1 cellular context compared by ENCODE assay signal in the genomic region with DNA sequence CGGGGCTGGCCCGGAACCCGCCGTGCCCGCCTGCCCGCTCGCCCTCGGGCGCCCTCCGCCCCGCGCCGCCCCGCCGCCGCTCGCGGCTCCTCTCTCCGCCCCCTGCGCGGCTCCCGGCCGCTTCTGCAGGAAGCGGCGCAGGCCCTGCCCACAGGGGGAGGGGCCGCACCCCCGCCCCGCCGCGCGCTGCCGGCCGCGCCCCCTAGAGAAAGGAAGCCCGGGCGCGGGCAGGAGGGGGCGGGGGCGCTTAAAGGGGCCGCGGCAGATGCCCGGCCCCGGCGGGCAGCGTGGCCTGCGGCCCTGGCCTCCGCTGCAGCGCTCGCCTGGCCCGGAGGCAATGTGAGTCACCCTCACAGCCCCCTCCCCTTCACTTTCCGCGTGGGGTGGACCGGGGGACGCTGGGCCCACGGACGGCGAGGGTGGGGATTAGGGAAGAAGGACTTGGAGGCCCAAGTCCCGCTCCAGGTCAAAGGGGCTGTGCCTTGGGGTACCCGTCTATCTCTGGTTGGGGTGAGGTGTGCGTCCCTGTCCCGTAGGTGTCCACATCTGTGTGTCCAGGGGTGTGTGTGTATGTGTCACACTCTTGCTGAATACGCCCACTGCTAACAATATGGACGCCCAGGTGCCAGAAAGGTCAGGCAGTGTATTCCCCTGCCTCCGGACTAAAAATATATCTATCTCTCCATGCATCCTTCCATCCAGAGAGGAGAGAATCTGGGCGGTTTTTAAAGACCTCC.
A peak's percentile ranks its signal among the peaks of the same experiment; 100 is the strongest.
TF ChIP-seq lines count a peak whose summit lies in the region.

A gene with protein sequence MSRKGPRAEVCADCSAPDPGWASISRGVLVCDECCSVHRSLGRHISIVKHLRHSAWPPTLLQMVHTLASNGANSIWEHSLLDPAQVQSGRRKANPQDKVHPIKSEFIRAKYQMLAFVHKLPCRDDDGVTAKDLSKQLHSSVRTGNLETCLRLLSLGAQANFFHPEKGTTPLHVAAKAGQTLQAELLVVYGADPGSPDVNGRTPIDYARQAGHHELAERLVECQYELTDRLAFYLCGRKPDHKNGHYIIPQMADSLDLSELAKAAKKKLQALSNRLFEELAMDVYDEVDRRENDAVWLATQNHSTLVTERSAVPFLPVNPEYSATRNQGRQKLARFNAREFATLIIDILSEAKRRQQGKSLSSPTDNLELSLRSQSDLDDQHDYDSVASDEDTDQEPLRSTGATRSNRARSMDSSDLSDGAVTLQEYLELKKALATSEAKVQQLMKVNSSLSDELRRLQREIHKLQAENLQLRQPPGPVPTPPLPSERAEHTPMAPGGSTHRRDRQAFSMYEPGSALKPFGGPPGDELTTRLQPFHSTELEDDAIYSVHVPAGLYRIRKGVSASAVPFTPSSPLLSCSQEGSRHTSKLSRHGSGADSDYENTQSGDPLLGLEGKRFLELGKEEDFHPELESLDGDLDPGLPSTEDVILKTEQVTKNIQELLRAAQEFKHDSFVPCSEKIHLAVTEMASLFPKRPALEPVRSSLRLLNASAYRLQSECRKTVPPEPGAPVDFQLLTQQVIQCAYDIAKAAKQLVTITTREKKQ (minus strand): TSS at position 125 of the 737 bp plus-strand sequence. CDS start 270 bp downstream, outside the sequence.

TF ChIP-seq in HCT116, 20 proteins besides CTCF, POLR2A, EP300 and RAD21 (continued from another document):
- TF ChIP-seq SP1 (IDR thresholded peaks at IDR 0.05; ENCODE audit: low read depth) (peak; percentile 47), EZH2 (IDR thresholded peaks at IDR 0.05) (no peak)
